In genomic region chr1:31788825-31789256, GRCh38 we compare ENCODE assay signal across 7 cellular contexts. TPM values are rescaled to one million over a fixed set of nuclear protein-coding genes. Genes with fewer than 3 reads are reported as not detected.
DNase-seq lines count a peak whose midpoint lies in the region; ATAC-seq, FAIRE-seq and TF ChIP-seq lines count a peak whose summit lies in the region.

No MANE protein-coding gene starts in this region.

- peaks cover 13% of the 10 kb centered on the region for H3K36me3 ChIP-seq in astrocyte (ENCODE audit: insufficient read depth, low read length)

- H3K4me3 ChIP-seq in NB4 (ENCODE audit: low read depth, low read length) = peak overlapping the region; percentile 36
- H3K4me3 ChIP-seq in astrocyte (ENCODE audit: insufficient read depth, low read depth, low read length) = peak overlapping the region; percentile 75
- peak overlapping the region; percentile 89 for H3K4me3 ChIP-seq in iPS-18c (ENCODE audit: insufficient read depth, low read depth, low read length)

- H2AFZ ChIP-seq in astrocyte (ENCODE audit: low read depth, low read length) = peak overlapping the region; percentile 78

- no peak overlapping the region for H3K27ac Mint-ChIP-seq in astrocyte (ENCODE audit: unreplicated experiment)
- peak overlapping the region; percentile 91 for H3K27ac Mint-ChIP-seq in stimulated activated effector memory CD8-positive, alpha-beta T cell treated with anti-CD3 and anti-CD28 coated beads, Interleukin-12 subunit alpha, Interleukin-12 subunit beta, amount 100 ng/mL, for 72 hours

- H3K4me1 Mint-ChIP-seq in astrocyte (ENCODE audit: low read depth, unreplicated experiment) = peaks cover 14% of the 10 kb centered on the region
- H3K4me1 Mint-ChIP-seq in stimulated activated effector memory CD8-positive, alpha-beta T cell treated with anti-CD3 and anti-CD28 coated beads, Interleukin-12 subunit alpha, Interleukin-12 subunit beta, amount 100 ng/mL, for 72 hours = peaks cover 17% of the 10 kb centered on the region

- peak overlapping the region; percentile 93 for H3K4me3 Mint-ChIP-seq in astrocyte (ENCODE audit: unreplicated experiment)
- H3K4me3 Mint-ChIP-seq in stimulated activated effector memory CD8-positive, alpha-beta T cell treated with anti-CD3 and anti-CD28 coated beads, Interleukin-12 subunit alpha, Interleukin-12 subunit beta, amount 100 ng/mL, for 72 hours = peak overlapping the region; percentile 80

- H3K27ac ChIP-seq in astrocyte (ENCODE audit: low read depth, low read length) = peak overlapping the region; percentile 66

- peaks cover 17% of the 10 kb centered on the region for H3K27me3 Mint-ChIP-seq in astrocyte (ENCODE audit: low read depth, unreplicated experiment)

- no peaks in the 10 kb centered on the region for H3K9me3 ChIP-seq in astrocyte (ENCODE audit: insufficient read depth, low read depth, low read length)
- H3K9me3 ChIP-seq in iPS-18c (ENCODE audit: control insufficient read depth, insufficient read depth, low read length) = no peaks in the 10 kb centered on the region

- TF ChIP-seq CTCF in NB4 (IDR thresholded peaks at IDR 0.05; ENCODE audit: low read depth, low read length) (no peak), astrocyte (IDR thresholded peaks at IDR 0.05; ENCODE audit: insufficient read depth, low read depth, low read length) (no peak)

- peaks cover 9% of the 10 kb centered on the region for H3K79me2 ChIP-seq in astrocyte (ENCODE audit: insufficient read depth, low read length)

- no peaks in the 10 kb centered on the region for H3K27me3 ChIP-seq in astrocyte (ENCODE audit: insufficient read depth, low read length)

- peak overlapping the region; percentile 81 for H3K9ac ChIP-seq in astrocyte (ENCODE audit: low read length)

- ATAC-seq in GM21825 (IDR thresholded peaks at IDR 0.05; ENCODE audit: unreplicated experiment) = peak; percentile 5
- peak; percentile 69 for ATAC-seq in stimulated activated effector memory CD8-positive, alpha-beta T cell treated with anti-CD3 and anti-CD28 coated beads, Interleukin-12 subunit alpha, Interleukin-12 subunit beta, amount 100 ng/mL, for 72 hours

- H3K4me2 ChIP-seq in astrocyte (ENCODE audit: low read length) = peak overlapping the region; percentile 97

- DNase-seq in G401 (ENCODE audit: low spot score) (peak; percentile 67), NB4 (ENCODE audit: low read depth) (no peak), astrocyte (ENCODE audit: low read depth) (peak; percentile 76), GM19238 (ENCODE audit: insufficient read length, low spot score) (no peak)
- peak; percentile 30 to 81 for DNase-seq in stimulated activated effector memory CD8-positive, alpha-beta T cell treated with anti-CD3 and anti-CD28 coated beads, Interleukin-12 subunit alpha, Interleukin-12 subunit beta, amount 100 ng/mL, for 72 hours (ENCODE audit: low spot score in 2 of 2)

- H4K20me1 ChIP-seq in astrocyte (ENCODE audit: insufficient read depth, low read length) = peaks cover 45% of the 10 kb centered on the region

- H3K36me3 Mint-ChIP-seq in astrocyte (ENCODE audit: low read depth, unreplicated experiment) = no peaks in the 10 kb centered on the region
- peaks cover 8% of the 10 kb centered on the region for H3K36me3 Mint-ChIP-seq in stimulated activated effector memory CD8-positive, alpha-beta T cell treated with anti-CD3 and anti-CD28 coated beads, Interleukin-12 subunit alpha, Interleukin-12 subunit beta, amount 100 ng/mL, for 72 hours

- H3K4me1 ChIP-seq in astrocyte (ENCODE audit: insufficient read depth, low read length) = peaks cover 30% of the 10 kb centered on the region

- TF ChIP-seq POLR2A in NB4 (IDR thresholded peaks at IDR 0.05; ENCODE audit: extremely low read depth, insufficient read length) = no peak

- FAIRE-seq in astrocyte (lab: Jason Lieb, UNC) = no peak

- in situ Hi-C loops in G401 (cut with HindIII; ENCODE audit: low sequenced_read_pairs) = no loop called here

- no peaks in the 10 kb centered on the region for H3K9me3 Mint-ChIP-seq in astrocyte (ENCODE audit: unreplicated experiment)
- no peaks in the 10 kb centered on the region for H3K9me3 Mint-ChIP-seq in stimulated activated effector memory CD8-positive, alpha-beta T cell treated with anti-CD3 and anti-CD28 coated beads, Interleukin-12 subunit alpha, Interleukin-12 subunit beta, amount 100 ng/mL, for 72 hours

RNA-seq across cellular contexts. Expression of gene ADGRB2, which starts 24.7 kb away (rescaled TPM):
- total RNA-seq in G401 (2014; rRNA removed; shearing (Covaris generic)) = 45.4 and 49.5 TPM in 2 replicates
- 25.1 and 25.8 TPM in 2 replicates for total RNA-seq in astrocyte

RNA-seq across cellular contexts. Expression of gene SPOCD1, which starts 27.0 kb away (rescaled TPM):
- 11.8 and 25.3 TPM in 2 replicates for total RNA-seq in G401 (2014; rRNA removed; shearing (Covaris generic))
- total RNA-seq in astrocyte = 27.8 and 28.0 TPM in 2 replicates

Comparison
In these comparisons a context has a peak if more than half of its experiments do, and no peak if none do; other contexts are left out.
1. DNase-seq: peak in G401 (single experiment), astrocyte (single experiment) and stimulated activated effector memory CD8-positive, alpha-beta T cell treated with anti-CD3 and anti-CD28 coated beads, Interleukin-12 subunit alpha, Interleukin-12 subunit beta, amount 100 ng/mL, for 72 hours (2 of 2); none in NB4 (single experiment) and GM19238 (single experiment).
2. H3K4me3 ChIP-seq: peak in every context shown above with its lines; median percentile 89 in iPS-18c; 75 in astrocyte; 36 in NB4.